19 cellular contexts compared by ENCODE assay signal in the genomic region with DNA sequence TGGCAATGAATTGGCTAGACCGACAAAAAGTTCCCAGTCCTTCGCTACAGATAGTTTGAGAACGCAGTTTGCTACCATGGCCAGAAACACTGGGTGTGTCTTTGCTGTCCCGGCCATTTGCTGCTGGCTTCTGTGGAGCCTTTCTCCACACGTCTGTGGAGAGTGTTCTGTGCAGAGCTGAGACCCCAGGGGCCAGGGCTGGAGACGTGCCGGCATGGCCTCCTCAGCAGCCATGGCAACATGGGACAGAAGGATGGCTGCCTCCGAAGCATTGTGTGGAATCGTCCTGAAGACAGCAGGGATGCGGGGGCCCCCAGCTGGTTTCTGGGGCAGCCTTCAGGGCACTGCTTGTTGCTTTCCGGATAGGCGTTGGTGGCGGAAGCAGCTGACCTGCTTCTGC.
"Had no signal": no experiment of that assay in that cellular context is flagged by ENCODE, and none has a peak within 500 bp of the region (broad histone marks: within the 10 kb centered on the region; RNA-seq: fewer than 3 reads in every experiment).

No MANE protein-coding gene starts in this region.

- H3K9ac ChIP-seq: SK-N-SH had no signal

- H3K4me3 Mint-ChIP-seq: activated CD4-positive, alpha-beta memory T cell treated with anti-CD3 and anti-CD28 coated beads, Interleukin-2, amount 10 ng/mL, durations not matched to agents 7 days and 5 days; activated naive CD8-positive, alpha-beta T cell treated with anti-CD3 and anti-CD28 coated beads for 36 hours; stimulated activated effector memory CD8-positive, alpha-beta T cell treated with anti-CD3 and anti-CD28 coated beads, Interleukin-12 subunit alpha, Interleukin-12 subunit beta, amount 100 ng/mL, for 72 hours; T-helper 2 cell treated with Interferon-gamma antibody and Interleukin-4, amounts not matched to agents 5 μg/mL and 100 μg/mL, for 36 hours; type B pancreatic cell had no signal

- H3K27ac ChIP-seq: cardiac muscle cell, ovary, sigmoid colon, stomach had no signal

- H3K4me2 ChIP-seq: SK-N-SH had no signal

- H3K27ac Mint-ChIP-seq: activated CD4-positive, alpha-beta memory T cell treated with anti-CD3 and anti-CD28 coated beads, Interleukin-2, amount 10 ng/mL, durations not matched to agents 7 days and 5 days; activated naive CD8-positive, alpha-beta T cell treated with anti-CD3 and anti-CD28 coated beads for 36 hours; stimulated activated effector memory CD8-positive, alpha-beta T cell treated with anti-CD3 and anti-CD28 coated beads, Interleukin-12 subunit alpha, Interleukin-12 subunit beta, amount 100 ng/mL, for 72 hours; T-helper 2 cell treated with Interferon-gamma antibody and Interleukin-4, amounts not matched to agents 5 μg/mL and 100 μg/mL, for 36 hours; type B pancreatic cell had no signal

- DNase-seq: activated CD4-positive, alpha-beta memory T cell treated with anti-CD3 and anti-CD28 coated beads, Interleukin-2, amount 10 ng/mL, durations not matched to agents 7 days and 5 days; activated CD4-positive, alpha-beta T cell treated with anti-CD3 and anti-CD28 coated beads for 48 hours; activated CD4-positive, CD25-positive, alpha-beta regulatory T cell; activated effector memory CD4-positive, alpha-beta T cell treated with anti-CD3 and anti-CD28 coated beads, Interleukin-2, amount 50 U/mL, for 16 hours; activated naive CD8-positive, alpha-beta T cell treated with anti-CD3 and anti-CD28 coated beads for 36 hours; activated T-cell treated with anti-CD3 and anti-CD28 coated beads, Interleukin-2, amount 50 U/mL, for 48 hours; amniotic stem cell; dermis blood vessel endothelial cell; effector memory CD4-positive, alpha-beta T cell; left colon; ovary; sigmoid colon; SK-N-SH; stimulated activated CD4-positive, alpha-beta T cell treated with anti-CD3 and anti-CD28 coated beads, Interleukin-4, amount 100 ng/mL, for 24 hours; stomach had no signal

- H3K4me1 ChIP-seq: sigmoid colon had no signal

- H3K9me3 Mint-ChIP-seq: activated naive CD8-positive, alpha-beta T cell treated with anti-CD3 and anti-CD28 coated beads for 36 hours; stimulated activated effector memory CD8-positive, alpha-beta T cell treated with anti-CD3 and anti-CD28 coated beads, Interleukin-12 subunit alpha, Interleukin-12 subunit beta, amount 100 ng/mL, for 72 hours; T-helper 2 cell treated with Interferon-gamma antibody and Interleukin-4, amounts not matched to agents 5 μg/mL and 100 μg/mL, for 36 hours; type B pancreatic cell had no signal

- H3K9me3 ChIP-seq: ovary, sigmoid colon, SK-N-SH had no signal

- H3K4me3 ChIP-seq: cardiac muscle cell, ovary, sigmoid colon, stomach had no signal

- H3K27me3 ChIP-seq: cardiac muscle cell, ovary, sigmoid colon, stomach had no signal

- H3K36me3 ChIP-seq: cardiac muscle cell, ovary, sigmoid colon, stomach had no signal

- H3K36me3 Mint-ChIP-seq: activated naive CD8-positive, alpha-beta T cell treated with anti-CD3 and anti-CD28 coated beads for 36 hours; stimulated activated effector memory CD8-positive, alpha-beta T cell treated with anti-CD3 and anti-CD28 coated beads, Interleukin-12 subunit alpha, Interleukin-12 subunit beta, amount 100 ng/mL, for 72 hours; type B pancreatic cell had no signal

- ATAC-seq: left colon; stimulated activated effector memory CD8-positive, alpha-beta T cell treated with anti-CD3 and anti-CD28 coated beads, Interleukin-12 subunit alpha, Interleukin-12 subunit beta, amount 100 ng/mL, for 72 hours had no signal

- H3K27me3 Mint-ChIP-seq: activated CD4-positive, alpha-beta memory T cell treated with anti-CD3 and anti-CD28 coated beads, Interleukin-2, amount 10 ng/mL, durations not matched to agents 7 days and 5 days; activated naive CD8-positive, alpha-beta T cell treated with anti-CD3 and anti-CD28 coated beads for 36 hours; type B pancreatic cell had no signal
